ENCODE assay signal across 13 cellular contexts in genomic region chr2:23606968-23607367, GRCh38.
DNase-seq lines count a peak whose midpoint lies in the region; ATAC-seq, FAIRE-seq and TF ChIP-seq lines count a peak whose summit lies in the region.
"Had no signal": no experiment of that assay in that cellular context is flagged by ENCODE, and none has a peak within 500 bp of the region (broad histone marks: within the 10 kb centered on the region; RNA-seq: fewer than 3 reads in every experiment).

No MANE protein-coding gene starts in this region.

- H3K27ac ChIP-seq in PC-3 (ENCODE audit: low read length), result no peak overlapping the region
- peak overlapping the region in 2 of 4 donors; percentile 2 to 36 for H3K27ac ChIP-seq in sigmoid colon

- intact Hi-C loops in PC-3 (cut with micrococcal nuclease), result no loop called here
- intact Hi-C loops in sigmoid colon (cut with DNase I), result no loop called here

- H4K20me1 ChIP-seq in PC-3 (ENCODE audit: low read length), result no peaks in the 10 kb centered on the region

- H3K27me3 ChIP-seq in PC-3 (ENCODE audit: low read length) (no peaks in the 10 kb centered on the region), sigmoid colon (no peaks in the 10 kb centered on the region)

- H3K4me1 ChIP-seq in PC-3 (ENCODE audit: insufficient read depth, low read length) (no peaks in the 10 kb centered on the region), sigmoid colon (peaks cover 0 to 31% (median 17%) of the 10 kb centered on the region in 4 donors)

- H3F3A ChIP-seq in PC-3 (ENCODE audit: low read length, unreplicated experiment), result no peaks in the 10 kb centered on the region

- ATAC-seq in PC-3 (peak; percentile 76), HG03354 (IDR thresholded peaks at IDR 0.05; ENCODE audit: poor library complexity, severe bottlenecking, unreplicated experiment) (no peak)

- FAIRE-seq in H54 (lab: Jason Lieb, UNC), result peak; percentile 72
- FAIRE-seq: GM12891 had no signal

- TF ChIP-seq CTCF in PC-3 (conservative IDR thresholded peaks at IDR 0.05; ENCODE audit: low read depth, low read length), result no peak
- TF ChIP-seq CTCF in epithelial cell of esophagus (IDR thresholded peaks at IDR 0.05; ENCODE audit: insufficient read depth, low read depth, low read length, missing control alignments), result no peak
- TF ChIP-seq CTCF in sigmoid colon (IDR thresholded peaks at IDR 0.05), result no peak

- peaks cover 5% of the 10 kb centered on the region; the same call in 1 of the 2 replicates for H3K9me3 ChIP-seq in PC-3 (ENCODE audit: low read length)
- no peaks in the 10 kb centered on the region for H3K9me3 ChIP-seq in sigmoid colon

- BruUV-seq in PC-3 (replicated peaks; lab: Mats Ljungman, UMichigan), result no TSS peak

- DNase-seq in H54 (ENCODE audit: insufficient read length, low spot score) (peak; percentile 68), PC-3 (peak; percentile 51), epithelial cell of esophagus (ENCODE audit: low read depth) (peak; percentile 16), sigmoid colon (peak; percentile 27), NCI-H1048 (lab: John Stamatoyannopoulos, UW) (no peak), NCI-H128 (lab: John Stamatoyannopoulos, UW; ENCODE audit: unreplicated experiment) (no peak)
- DNase-seq: activated CD4-positive, alpha-beta T cell treated with anti-CD3 and anti-CD28 coated beads for 1 hour; activated effector memory CD4-positive, alpha-beta T cell treated with anti-CD3 and anti-CD28 coated beads, Interleukin-2, amount 50 U/mL, for 16 hours; cortex of kidney; SIG-M5; stimulated activated naive B cell treated with anti-CD40 and anti-IgM and Interleukin-4, amounts not matched to agents 10 μg/mL and 1 μg/mL and 100 μg/mL, for 72 hours had no signal

- H2AFZ ChIP-seq in PC-3 (ENCODE audit: low read length), result no peak overlapping the region

- TF ChIP-seq POLR2A in H54 (IDR thresholded peaks at IDR 0.05; ENCODE audit: low read depth, low read length) (no peak), sigmoid colon (IDR thresholded peaks at IDR 0.05) (no peak)

- H3K4me3 ChIP-seq in PC-3 (ENCODE audit: low read length) (no peak overlapping the region), epithelial cell of esophagus (ENCODE audit: low read length) (no peak overlapping the region), sigmoid colon (no peak overlapping the region)

- H3K79me2 ChIP-seq in PC-3 (ENCODE audit: low read length), result no peaks in the 10 kb centered on the region

- CTCF ChIA-PET in PC-3 (lab: Charles Lee), result no interaction called here

- H3K36me3 ChIP-seq in PC-3 (ENCODE audit: low read depth, low read length), result no peaks in the 10 kb centered on the region
- H3K36me3 ChIP-seq in sigmoid colon, result no peaks in the 10 kb centered on the region

- no peak overlapping the region for H3K9ac ChIP-seq in PC-3 (ENCODE audit: low read length)

- no peaks in the 10 kb centered on the region for H3K9me2 ChIP-seq in PC-3 (replicated peaks; ENCODE audit: low read length)

- TF ChIP-seq EP300 in sigmoid colon (IDR thresholded peaks at IDR 0.05), result no peak

- no peak overlapping the region for H3K4me2 ChIP-seq in PC-3 (ENCODE audit: low read length)

- POLR2A ChIA-PET in PC-3 (lab: Charles Lee; ENCODE audit: unreplicated experiment), result no interaction called here

Comparison
In these comparisons a context has a peak if more than half of its experiments do, and no peak if none do; other contexts are left out.
1. DNase-seq: peak in H54 (single experiment), PC-3 (single experiment), epithelial cell of esophagus (single experiment) and sigmoid colon (single experiment); none in NCI-H1048 (single experiment) and NCI-H128 (single experiment).